ENCODE assay signal across 12 cellular contexts in the genomic region with DNA sequence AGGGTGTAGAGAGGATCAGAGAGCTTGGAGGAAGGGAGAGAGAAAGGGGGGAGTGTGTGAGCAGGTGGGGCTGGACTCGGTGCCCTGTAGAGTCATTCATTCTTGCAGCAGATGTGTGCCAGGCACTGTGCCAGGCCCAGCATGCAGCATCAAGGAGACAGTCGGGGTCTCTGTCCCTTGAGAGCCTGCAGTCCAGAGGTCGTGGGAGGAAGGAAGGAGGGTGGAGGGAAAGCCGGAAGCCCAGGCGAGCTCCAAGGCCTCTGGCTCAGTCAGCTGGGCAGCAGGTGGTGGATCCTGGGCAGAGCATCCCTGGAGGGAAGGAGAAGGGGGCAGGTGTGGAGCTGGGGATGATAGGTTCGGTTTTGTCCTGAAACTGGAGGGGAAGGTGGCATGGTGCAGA. TPM values are rescaled to one million over a fixed set of nuclear protein-coding genes. Genes with fewer than 3 reads are reported as not detected.
DNase-seq lines count a peak whose midpoint lies in the region; ATAC-seq and TF ChIP-seq lines count a peak whose summit lies in the region.
"Had no signal": no experiment of that assay in that cellular context is flagged by ENCODE, and none has a peak within 500 bp of the region (broad histone marks: within the 10 kb centered on the region; RNA-seq: fewer than 3 reads in every experiment).

No MANE protein-coding gene starts in this region.

- H3K4me1 ChIP-seq in heart right ventricle (peaks cover 31 to 97% (median 85%) of the 10 kb centered on the region in 9 donors), prostate gland (replicated peaks) (peaks cover 47% of the 10 kb centered on the region), aorta (ENCODE audit: control insufficient read depth in 1 of 2, insufficient read depth in 2 of 2, low read length in 2 of 2) (peaks cover 3 to 10% of the 10 kb centered on the region in 2 donors)

- H3K4me3 ChIP-seq in heart right ventricle, result no peak overlapping the region
- H3K4me3 ChIP-seq in prostate gland, result no peak overlapping the region
- no peak overlapping the region for H3K4me3 ChIP-seq in aorta (ENCODE audit: low read length in 2 of 2)
- H3K4me3 ChIP-seq: Peyer's patch had no signal

- H3K27me3 ChIP-seq in heart right ventricle (no peaks in the 10 kb centered on the region), prostate gland (replicated peaks; ENCODE audit: insufficient read depth) (no peaks in the 10 kb centered on the region), aorta (ENCODE audit: control insufficient read depth in 1 of 2, insufficient read depth in 2 of 2, low read length in 1 of 2) (no peaks in the 10 kb centered on the region)
- H3K27me3 ChIP-seq: Peyer's patch had no signal

- no peak overlapping the region for H3K4me3 Mint-ChIP-seq in glutamatergic neuron (ENCODE audit: unreplicated experiment)
- H3K4me3 Mint-ChIP-seq: central memory CD8-positive, alpha-beta T cell had no signal

- ATAC-seq in heart right ventricle (peak in 4 of 8 donors; percentile 3 to 27 (median 14)), Right ventricle myocardium inferior (no peak), aorta (ENCODE audit: low FRiP score) (peak; percentile 4), GM18505 (IDR thresholded peaks at IDR 0.05; ENCODE audit: unreplicated experiment) (no peak)

- no peak for DNase-seq in heart right ventricle
- DNase-seq in Right ventricle myocardium inferior (ENCODE audit: missing footprints), result no peak
- no peak for DNase-seq in glutamatergic neuron
- DNase-seq in prostate gland (ENCODE audit: low spot score), result no peak
- DNase-seq in aorta, result no peak
- DNase-seq in stimulated activated CD4-positive, alpha-beta T cell treated with anti-CD3 and anti-CD28 coated beads, Interleukin-4, amount 100 ng/mL, for 1 hour, result no peak
- DNase-seq in EL, result no peak
- DNase-seq: activated gamma-delta T cell, DMS 273 treated with DMSO at 0.1 percent for 48 hours, Peyer's patch had no signal

- TF ChIP-seq CTCF in heart right ventricle (IDR thresholded peaks at IDR 0.05), result no peak
- no peak for TF ChIP-seq CTCF in glutamatergic neuron (IDR thresholded peaks at IDR 0.05; ENCODE audit: partially characterized antibody, unreplicated experiment)
- no peak for TF ChIP-seq CTCF in prostate gland (IDR thresholded peaks at IDR 0.05)

- H3K9me3 ChIP-seq in heart right ventricle (no peaks in the 10 kb centered on the region), prostate gland (no peaks in the 10 kb centered on the region), aorta (ENCODE audit: control insufficient read depth, low read length) (no peaks in the 10 kb centered on the region)
- H3K9me3 ChIP-seq: Peyer's patch had no signal

- 28 to 36% methylated on average over 6 of the region's 6 CpGs for WGBS in heart right ventricle, 2 donors
- 54% methylated on average over 6 of the region's 6 CpGs for WGBS in prostate gland
- WGBS in aorta, 2 donors, result 48 to 49% methylated on average over 6 of the region's 6 CpGs

- no peaks in the 10 kb centered on the region for H3K36me3 ChIP-seq in heart right ventricle
- no peaks in the 10 kb centered on the region for H3K36me3 ChIP-seq in prostate gland
- no peaks in the 10 kb centered on the region for H3K36me3 ChIP-seq in aorta (ENCODE audit: control insufficient read depth in 1 of 2, insufficient read depth in 2 of 2, low read length in 1 of 2)
- H3K36me3 ChIP-seq: Peyer's patch had no signal

- peak overlapping the region; percentile 5 for H3K27ac Mint-ChIP-seq in glutamatergic neuron (ENCODE audit: unreplicated experiment)

- peaks cover 2% of the 10 kb centered on the region for H3K9me3 Mint-ChIP-seq in glutamatergic neuron (ENCODE audit: unreplicated experiment)
- H3K9me3 Mint-ChIP-seq: central memory CD8-positive, alpha-beta T cell had no signal

- intact Hi-C loops in heart right ventricle (cut with DNase I), result loop anchor here in 1 of 10 donors (5.0 kb wide), 1 partner anchor 38 kb away; no protein-coding TSS in a partner anchor
- intact Hi-C loops in Right ventricle myocardium inferior (cut with DNase I), result no loop called here
- intact Hi-C loops in prostate gland (cut with DNase I), result no loop called here
- intact Hi-C loops in aorta (cut with DNase I), result no loop called here

- peaks cover 5% of the 10 kb centered on the region for H3K36me3 Mint-ChIP-seq in glutamatergic neuron (ENCODE audit: unreplicated experiment)

- H3K27ac ChIP-seq in heart right ventricle (peak overlapping the region in 8 of 10 donors; percentile 23 to 73 (median 54)), prostate gland (peak overlapping the region; percentile 68 to 73), aorta (ENCODE audit: low read depth in 1 of 2, low read length in 2 of 2) (no peak overlapping the region)

- TF ChIP-seq POLR2A in prostate gland (IDR thresholded peaks at IDR 0.05), result no peak
- no peak for TF ChIP-seq POLR2A in GM18505 (IDR thresholded peaks at IDR 0.05; ENCODE audit: borderline replicate concordance, extremely low read depth, insufficient read depth, insufficient read length)

- H3K4me1 Mint-ChIP-seq in glutamatergic neuron (ENCODE audit: low read depth, unreplicated experiment), result peaks cover 8% of the 10 kb centered on the region

- peaks cover 6% of the 10 kb centered on the region for H3K27me3 Mint-ChIP-seq in glutamatergic neuron (ENCODE audit: unreplicated experiment)

RNA-seq across cellular contexts. Expression of a gene that starts 27.5 kb away (rescaled TPM):
- total RNA-seq in heart right ventricle (10 to 100 TPM; 42.7 to 83.1 (median 58.8) TPM), Right ventricle myocardium inferior (85.5 TPM), glutamatergic neuron (ENCODE audit: unreplicated experiment) (45.2 TPM), prostate gland (10 to 100 TPM; 28.8 to 67.7 TPM), aorta (10 to 100 TPM; 56.1 to 67.7 TPM)
- polyA plus RNA-seq in heart right ventricle (10 to 100 TPM; 20.0 to 27.9 TPM), aorta (10 to 100 TPM in 1 of 2 donors, 1 to 10 TPM in 1; 8.6 to 24.1 TPM)

Comparison
In these comparisons a context has a peak if more than half of its experiments do, and no peak if none do; other contexts are left out.
1. H3K27ac ChIP-seq: peak in heart right ventricle (8 of 10) and prostate gland (2 of 2); none in aorta (0 of 2).